In genomic region chr2:112140899-112141622, GRCh38 we compare ENCODE assay signal across 16 cellular contexts. TPM values are rescaled to one million over a fixed set of nuclear protein-coding genes. Genes with fewer than 3 reads are reported as not detected.
A peak's percentile ranks its signal among the peaks of the same experiment; 100 is the strongest.
DNase-seq lines count a peak whose midpoint lies in the region; ATAC-seq, FAIRE-seq and TF ChIP-seq lines count a peak whose summit lies in the region.
"Had no signal": no experiment of that assay in that cellular context is flagged by ENCODE, and none has a peak within 500 bp of the region (broad histone marks: within the 10 kb centered on the region; RNA-seq: fewer than 3 reads in every experiment).

No MANE protein-coding gene starts in this region.

- H3K4me3 Mint-ChIP-seq in CD14-positive monocyte = peak overlapping the region in 1 of 2 donors; percentile 76
- H3K4me3 Mint-ChIP-seq in mesothelial cell of epicardium = peak overlapping the region; percentile 61
- H3K4me3 Mint-ChIP-seq: activated naive CD4-positive, alpha-beta T cell treated with anti-CD3 and anti-CD28 coated beads, Interleukin-2, amount 10 ng/mL, durations not matched to agents 7 days and 5 days had no signal

- peak; percentile 14 for DNase-seq in CD14-positive monocyte (ENCODE audit: low spot score)
- no peak for DNase-seq in K562 (ENCODE audit: extremely low read depth in 1 of 4, low spot score in 3 of 4)
- DNase-seq in mesothelial cell of epicardium (ENCODE audit: low spot score in 2 of 2, unreplicated experiment in 2 of 2) = no peak
- DNase-seq in H4 (ENCODE audit: low spot score) = no peak
- DNase-seq in superior temporal gyrus (ENCODE audit: extremely low spot score) = no peak
- no peak for DNase-seq in H54 (ENCODE audit: insufficient read length, low spot score)
- no peak for DNase-seq in amygdala (lab: John Stamatoyannopoulos, UW)
- DNase-seq: activated CD4-positive, alpha-beta T cell treated with anti-CD3 and anti-CD28 coated beads for 4 hours; activated naive CD4-positive, alpha-beta T cell treated with anti-CD3 and anti-CD28 coated beads, Interleukin-2, amount 10 ng/mL, durations not matched to agents 7 days and 5 days; colonic mucosa; RPMI8226; stimulated activated CD4-positive, alpha-beta T cell treated with anti-CD3 and anti-CD28 coated beads, Interleukin-1b, Interleukin-23, amount 100 ng/mL, for 48 hours had no signal

- peaks cover 31 to 51% of the 10 kb centered on the region in 2 experiments; a peak in 4 of 5 replicates for H3K27me3 ChIP-seq in K562 (ENCODE audit: control insufficient read depth in 2 of 2, insufficient read depth in 2 of 2, low read length in 2 of 2)
- H3K27me3 ChIP-seq: body of pancreas had no signal

- H3K4me1 ChIP-seq in ES-I3 (ENCODE audit: insufficient read depth, low read length) (no peaks in the 10 kb centered on the region; the same call in 1 of the 2 replicates), K562 (replicated peaks in 1 of 2; ENCODE audit: control insufficient read depth in 2 of 2, insufficient read depth in 2 of 2, low read length in 2 of 2) (peaks cover 0 to 10% of the 10 kb centered on the region in 2 experiments; a peak in 3 of 5 replicates)
- H3K4me1 ChIP-seq: colonic mucosa had no signal

- no peaks in the 10 kb centered on the region; the same call in 1 of the 2 replicates for H3K36me3 ChIP-seq in ES-I3 (ENCODE audit: insufficient read depth, low read length)
- no peaks in the 10 kb centered on the region for H3K36me3 ChIP-seq in K562 (ENCODE audit: control insufficient read depth, insufficient read depth, low read length)
- H3K36me3 ChIP-seq: colonic mucosa had no signal

- H3K9ac ChIP-seq in ES-I3 (ENCODE audit: low read depth, low read length) (peak overlapping the region; percentile 50; the same call in 1 of the 2 replicates), K562 (ENCODE audit: insufficient read depth in 1 of 2, low read depth in 2 of 2, low read length in 2 of 2) (no peak overlapping the region)
- H3K9ac ChIP-seq: parathyroid adenoma had no signal

- H3K27ac ChIP-seq in K562 (ENCODE audit: extremely low read depth, low read depth, low read length) = no peak overlapping the region
- H3K27ac ChIP-seq: body of pancreas, colonic mucosa had no signal

- in situ Hi-C loops in K562 (cut with MboI) = no loop called here

- TF ChIP-seq RAD21 in K562 (CRISPR knock-in tag; conservative IDR thresholded peaks at IDR 0.05 in 1 of 2, IDR thresholded peaks at IDR 0.05 in 1 of 2) = no peak

- TF ChIP-seq POLR2A in K562 (conservative IDR thresholded peaks at IDR 0.05) (no peak), H54 (IDR thresholded peaks at IDR 0.05; ENCODE audit: low read depth, low read length) (no peak)

- no peak for ATAC-seq in K562

- no peak overlapping the region for H3K4me3 ChIP-seq in K562
- H3K4me3 ChIP-seq: body of pancreas, colonic mucosa had no signal

- POLR2A ChIA-PET in K562 (lab: Yijun Ruan, JAX) = no interaction called here

- no peak for FAIRE-seq in K562 (lab: Jason Lieb, UNC)
- FAIRE-seq in H54 (lab: Jason Lieb, UNC) = no peak
- FAIRE-seq: frontal cortex had no signal

- H3K36me3 Mint-ChIP-seq in CD14-positive monocyte (peaks cover 0 to 11% of the 10 kb centered on the region in 2 donors), mesothelial cell of epicardium (peaks cover 1% of the 10 kb centered on the region)
- H3K36me3 Mint-ChIP-seq: activated naive CD4-positive, alpha-beta T cell treated with anti-CD3 and anti-CD28 coated beads, Interleukin-2, amount 10 ng/mL, durations not matched to agents 7 days and 5 days had no signal

- H3K4me2 ChIP-seq in K562 (ENCODE audit: insufficient read depth, low read length) = no peak overlapping the region

- peaks cover 55 to 59% (median 58%) of the 10 kb centered on the region in 3 donors for H3K27me3 Mint-ChIP-seq in CD14-positive monocyte (ENCODE audit: low read depth in 3 of 3)
- peaks cover 57% of the 10 kb centered on the region for H3K27me3 Mint-ChIP-seq in mesothelial cell of epicardium (ENCODE audit: low read depth)

- H3K79me2 ChIP-seq in K562 (ENCODE audit: control insufficient read depth, insufficient read depth, low read length) = no peaks in the 10 kb centered on the region
- H3K79me2 ChIP-seq: parathyroid adenoma had no signal

- H3K4me1 Mint-ChIP-seq in CD14-positive monocyte = peaks cover 17% of the 10 kb centered on the region
- H3K4me1 Mint-ChIP-seq in mesothelial cell of epicardium = peaks cover 18% of the 10 kb centered on the region

- H3K27ac Mint-ChIP-seq in CD14-positive monocyte (no peak overlapping the region), mesothelial cell of epicardium (no peak overlapping the region)
- H3K27ac Mint-ChIP-seq: activated naive CD4-positive, alpha-beta T cell treated with anti-CD3 and anti-CD28 coated beads, Interleukin-2, amount 10 ng/mL, durations not matched to agents 7 days and 5 days had no signal

- BruUV-seq in K562 (replicated peaks; lab: Mats Ljungman, UMichigan) = no TSS peak

- WGBS in K562 (ENCODE audit: insufficient coverage, low coverage, missing lambda C conversion rate) = 12% methylated on average over 20 of the region's 20 CpGs

- H3K9me1 ChIP-seq in K562 (ENCODE audit: control insufficient read depth, insufficient read depth, low read length) = no peaks in the 10 kb centered on the region

- CTCF ChIA-PET in K562 (lab: Yijun Ruan, JAX; ENCODE audit: low intra/inter-chr PET ratio) = no interaction called here

- peaks cover 0 to 15% (median 7%) of the 10 kb centered on the region in 7 donors for H3K9me3 Mint-ChIP-seq in CD14-positive monocyte
- no peaks in the 10 kb centered on the region for H3K9me3 Mint-ChIP-seq in mesothelial cell of epicardium
- H3K9me3 Mint-ChIP-seq: activated naive CD4-positive, alpha-beta T cell treated with anti-CD3 and anti-CD28 coated beads, Interleukin-2, amount 10 ng/mL, durations not matched to agents 7 days and 5 days had no signal

- intact Hi-C loops in CD14-positive monocyte (cut with micrococcal nuclease) (no loop called here), K562 (cut with micrococcal nuclease) (no loop called here)

- TF ChIP-seq CTCF in CD14-positive monocyte (IDR thresholded peaks at IDR 0.05) = no peak
- TF ChIP-seq CTCF in K562 (IDR thresholded peaks at IDR 0.05 in 2 of 3, conservative IDR thresholded peaks at IDR 0.05 in 1 of 3; ENCODE audit: insufficient read depth in 2 of 3, low read depth in 1 of 3, low read length in 3 of 3) = no peak
- no peak for TF ChIP-seq CTCF in mesothelial cell of epicardium (IDR thresholded peaks at IDR 0.05; ENCODE audit: unreplicated experiment)

- TF ChIP-seq EP300 in K562 (IDR thresholded peaks at IDR 0.05; ENCODE audit: low read length) = no peak

- H2AFZ ChIP-seq in K562 (ENCODE audit: low read depth, low read length) = no peak overlapping the region

- H3K9me3 ChIP-seq in ES-I3 (ENCODE audit: control insufficient read depth, insufficient read depth, low read length) (no peaks in the 10 kb centered on the region), K562 (replicated peaks; ENCODE audit: control insufficient read depth, insufficient read depth, low read depth, low read length) (no peaks in the 10 kb centered on the region)
- H3K9me3 ChIP-seq: body of pancreas, colonic mucosa had no signal

- no peaks in the 10 kb centered on the region for H4K20me1 ChIP-seq in K562 (replicated peaks; ENCODE audit: control insufficient read depth, insufficient read depth, low read length)

TF ChIP-seq in K562, 482 proteins besides CTCF, POLR2A, EP300 and RAD21 (continues in another document):
- TF ChIP-seq FOXJ2 (tag; IDR thresholded peaks at IDR 0.05) (no peak), ZBTB11 (CRISPR knock-in tag; IDR thresholded peaks at IDR 0.05) (no peak), ZNF699 (CRISPR knock-in tag; IDR thresholded peaks at IDR 0.05; ENCODE audit: insufficient replicate concordance) (no peak)

RNA-seq across cellular contexts. Expression of gene FBLN7, which starts 2.9 kb away (rescaled TPM):
- not detected for polyA plus RNA-seq in CD14-positive monocyte
- total RNA-seq in K562 (2011; cell fraction: chromatin; rRNA removed; ENCODE audit: low replicate concordance) = not detected in 2 replicates
- total RNA-seq in K562 (2011; cell fraction: nucleolus; rRNA removed) = not detected in 2 replicates
- not detected in 2 replicates for total RNA-seq in K562 (2011; cell fraction: nucleoplasm; rRNA removed)
- not detected in 2 replicates for total RNA-seq in K562 (2014; rRNA removed)
- total RNA-seq in K562 (2014; rRNA removed; fragmentation: Illumina TruSeq; extraction: Trizol) = not detected in 2 replicates
- not detected in 2 replicates for total RNA-seq in K562 (2015; rRNA removed; fragmentation: Illumina TruSeq; extraction: Trizol)
- 0.13 TPM in 1 of 2 replicates, not detected in the other for total RNA-seq in K562 (2021)
- not detected in 2 replicates for polyA plus RNA-seq in K562 (2011; rRNA removed)
- polyA plus RNA-seq in K562 (2011; cell fraction: cytosol; rRNA removed) = not detected in 2 replicates
- polyA plus RNA-seq in K562 (2011; cell fraction: nucleus; rRNA removed) = not detected in 2 replicates
- not detected in 2 replicates for polyA plus RNA-seq in K562 (2012)
- not detected in 2 replicates for polyA plus RNA-seq in K562 (2014; fragmentation: Illumina TruSeq; extraction: Trizol)
- polyA plus RNA-seq in K562 (2014; fragmentation: Nextera tagmentation; extraction: Ambion mirVana) = not detected
- polyA plus RNA-seq in K562 (2014; rRNA removed) = not detected in 2 replicates
- not detected in 2 replicates for polyA minus RNA-seq in K562 (2011; rRNA and poly(A)+ RNA removed)
- not detected in 2 replicates for polyA minus RNA-seq in K562 (2011; cell fraction: cytosol; rRNA and poly(A)+ RNA removed)
- polyA minus RNA-seq in K562 (2011; cell fraction: nucleus; rRNA and poly(A)+ RNA removed) = not detected in 2 replicates
- total RNA-seq in mesothelial cell of epicardium = 1.9 to 2.4 TPM (median 2.2 TPM) in 3 replicates
- total RNA-seq in H4 (2014; rRNA removed; shearing (Covaris generic)) = not detected in 2 replicates
